ENCODE assay signal across 17 cellular contexts in the genomic region with DNA sequence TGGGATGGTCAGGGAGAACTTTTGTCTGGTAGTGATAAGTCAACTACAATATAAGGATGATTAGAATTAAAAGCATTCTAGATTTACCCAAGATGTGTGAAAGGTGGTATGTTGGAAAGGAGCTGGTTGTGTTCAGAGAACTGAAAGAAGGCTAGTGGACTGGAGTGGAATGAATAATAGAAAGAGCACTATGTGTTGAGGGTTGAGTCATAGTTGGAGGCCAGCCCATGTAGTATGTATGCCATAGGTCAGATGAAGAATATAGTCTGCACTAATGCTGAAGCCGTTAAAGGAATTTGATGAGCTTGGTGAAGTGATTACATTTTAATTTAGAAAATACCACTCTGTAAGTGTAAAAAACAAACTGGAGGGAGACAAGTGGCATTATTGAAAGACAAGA.
DNase-seq lines count a peak whose midpoint lies in the region; ATAC-seq, FAIRE-seq and TF ChIP-seq lines count a peak whose summit lies in the region.
"Had no signal": no experiment of that assay in that cellular context is flagged by ENCODE, and none has a peak within 500 bp of the region (broad histone marks: within the 10 kb centered on the region; RNA-seq: fewer than 3 reads in every experiment).

No MANE protein-coding gene starts in this region.

- DNase-seq in A549 (ENCODE audit: low read depth in 1 of 2, low spot score in 1 of 2) (no peak), HT1080 (ENCODE audit: low read depth) (peak; percentile 29), caudate nucleus (lab: John Stamatoyannopoulos, UW) (no peak), right cardiac atrium (no peak), amygdala (lab: John Stamatoyannopoulos, UW) (no peak), Right ventricle myocardium inferior (ENCODE audit: missing footprints) (no peak)
- DNase-seq: activated CD4-positive, alpha-beta T cell treated with anti-CD3 and anti-CD28 coated beads, Interleukin-2, amount 50 U/mL, for 1 hour; Caco-2; NCI-H2171; nucleus accumbens; stimulated activated CD4-positive, alpha-beta T cell treated with anti-CD3 and anti-CD28 coated beads, Interleukin-12 subunit alpha, Interleukin-12 subunit beta, amount 100 ng/mL, for 4 hours; T-helper 17 cell; trophoblast cell had no signal

- intact Hi-C loops in right cardiac atrium (cut with DNase I) = no loop called here
- intact Hi-C loops in Right ventricle myocardium inferior (cut with DNase I) = no loop called here

- TF ChIP-seq EP300 in A549 (IDR thresholded peaks at IDR 0.05) = no peak

- peak overlapping the region; percentile 53; the same call in 2 of the 3 replicates for H3K4me2 ChIP-seq in A549

- POLR2A ChIA-PET in A549 (lab: Yijun Ruan, JAX) = no interaction called here

- H3K4me3 ChIP-seq in A549 = no peak overlapping the region
- no peak overlapping the region for H3K4me3 ChIP-seq in right cardiac atrium (ENCODE audit: low read length)

- FAIRE-seq in A549 (lab: Jason Lieb, UNC) = no peak
- FAIRE-seq: astrocyte had no signal

- H3K27me3 ChIP-seq in right cardiac atrium (ENCODE audit: control insufficient read depth, insufficient read depth) = no peaks in the 10 kb centered on the region

- H3K27ac ChIP-seq in A549 = no peak overlapping the region
- no peak overlapping the region for H3K27ac ChIP-seq in caudate nucleus (ENCODE audit: low read depth, low read length)
- H3K27ac ChIP-seq in right cardiac atrium (ENCODE audit: low read length) = no peak overlapping the region
- H3K27ac ChIP-seq: HL-60 had no signal

- TF ChIP-seq CTCF in A549 (IDR thresholded peaks at IDR 0.05) = no peak

- ATAC-seq in A549 (no peak), GM19395 (IDR thresholded peaks at IDR 0.05; ENCODE audit: unreplicated experiment) (peak; percentile 50), HG02973 (IDR thresholded peaks at IDR 0.05; ENCODE audit: unreplicated experiment) (peak; percentile 55), right cardiac atrium (no peak), Right ventricle myocardium inferior (no peak)
- ATAC-seq: T-helper 17 cell had no signal

- H3K9me3 ChIP-seq in A549 (no peaks in the 10 kb centered on the region), right cardiac atrium (ENCODE audit: control insufficient read depth, low read length) (no peaks in the 10 kb centered on the region)
- H3K9me3 ChIP-seq: Caco-2 had no signal

- peaks cover 20% of the 10 kb centered on the region for H3K4me1 ChIP-seq in A549
- no peaks in the 10 kb centered on the region for H3K4me1 ChIP-seq in right cardiac atrium (ENCODE audit: control insufficient read depth, insufficient read depth, low read length)
- H3K4me1 ChIP-seq: Caco-2 had no signal

- CTCF ChIA-PET in A549 (lab: Yijun Ruan, JAX) = no interaction called here

- no peak for TF ChIP-seq POLR2A in A549 (IDR thresholded peaks at IDR 0.05; ENCODE audit: low read length)

- no peak for TF ChIP-seq RAD21 in A549 (conservative IDR thresholded peaks at IDR 0.05 in 1 of 2, IDR thresholded peaks at IDR 0.05 in 1 of 2)

- 21% methylated on average over 1 of the region's 1 CpG for WGBS in A549 (ENCODE audit: missing lambda C conversion rate)
- WGBS in right cardiac atrium = 66% methylated on average over 1 of the region's 1 CpG

TF ChIP-seq in A549, 52 proteins besides CTCF, POLR2A, EP300 and RAD21:
- no peak for TF ChIP-seq HDAC2 (IDR thresholded peaks at IDR 0.05)
- no peak for TF ChIP-seq MAZ (IDR thresholded peaks at IDR 0.05; ENCODE audit: borderline replicate concordance, low read depth, low read length)
- no peak for TF ChIP-seq SREBF2 (IDR thresholded peaks at IDR 0.05)
- TF ChIP-seq, protein P1, sequence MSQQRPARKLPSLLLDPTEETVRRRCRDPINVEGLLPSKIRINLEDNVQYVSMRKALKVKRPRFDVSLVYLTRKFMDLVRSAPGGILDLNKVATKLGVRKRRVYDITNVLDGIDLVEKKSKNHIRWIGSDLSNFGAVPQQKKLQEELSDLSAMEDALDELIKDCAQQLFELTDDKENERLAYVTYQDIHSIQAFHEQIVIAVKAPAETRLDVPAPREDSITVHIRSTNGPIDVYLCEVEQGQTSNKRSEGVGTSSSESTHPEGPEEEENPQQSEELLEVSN (IDR thresholded peaks at IDR 0.05; ENCODE audit: borderline replicate concordance, low read depth) = no peak
TF ChIP-seq in A549: peak in this region for 0.

Comparison
In these comparisons a context has a peak if more than half of its experiments do, and no peak if none do; other contexts are left out.
1. ATAC-seq: peak in GM19395 (single experiment) and HG02973 (single experiment); none in A549 (0 of 2), right cardiac atrium (0 of 2) and Right ventricle myocardium inferior (single experiment).